Comparison of ENCODE assay signal across 8 cellular contexts in genomic region chr7:73718905-73719805, GRCh38. TPM values are rescaled to one million over a fixed set of nuclear protein-coding genes. Genes with fewer than 3 reads are reported as not detected.
A peak's percentile ranks its signal among the peaks of the same experiment; 100 is the strongest.
DNase-seq lines count a peak whose midpoint lies in the region; ATAC-seq and TF ChIP-seq lines count a peak whose summit lies in the region.

Gene STX1A (minus strand): TSS chr7:73719669. CDS start chr7:73719631, 38 bp downstream.

- peak within 1 kb of the TSS; percentile 68 for H3K4me3 Mint-ChIP-seq in activated CD8-positive, alpha-beta memory T cell treated with anti-CD3 and anti-CD28 coated beads, Interleukin-2, amount 10 ng/mL, durations not matched to agents 7 days and 5 days
- H3K4me3 Mint-ChIP-seq in endodermal cell: peak within 1 kb of the TSS; percentile 60

- CTCF ChIA-PET in activated CD8-positive, alpha-beta memory T cell treated with anti-CD3 and anti-CD28 coated beads, Interleukin-2, amount 10 ng/mL, durations not matched to agents 7 days and 5 days (lab: Charles Lee): interaction anchor here (0.9 to 2.1 kb wide), 6 partner anchors 13 to 112 kb away, joined by 3 to 9 read pairs (median 4); partner anchors contain the start of gene ABHD11

- peaks cover 33% of the 10 kb centered on the region for H3K4me1 Mint-ChIP-seq in activated CD8-positive, alpha-beta memory T cell treated with anti-CD3 and anti-CD28 coated beads, Interleukin-2, amount 10 ng/mL, durations not matched to agents 7 days and 5 days
- H3K4me1 Mint-ChIP-seq in endodermal cell: no peaks in the 10 kb centered on the region

- no peak within 1 kb of the TSS for H3K27ac Mint-ChIP-seq in activated CD8-positive, alpha-beta memory T cell treated with anti-CD3 and anti-CD28 coated beads, Interleukin-2, amount 10 ng/mL, durations not matched to agents 7 days and 5 days
- no peak within 1 kb of the TSS for H3K27ac Mint-ChIP-seq in endodermal cell

- no peak within 1 kb of the TSS for H3K27ac ChIP-seq in endodermal cell (ENCODE audit: low read depth, low read length)

- DNase-seq in NCI-H524 (lab: John Stamatoyannopoulos, UW) (peak; percentile 30 to 60), NCI-H524 treated with DMSO at 0.1 percent for 48 hours (lab: John Stamatoyannopoulos, UW) (no peak), NCI-H460 (ENCODE audit: extremely low read depth, low read depth) (peak; percentile 76), endodermal cell (peak; percentile 89)
- DNase-seq in activated CD8-positive, alpha-beta memory T cell treated with anti-CD3 and anti-CD28 coated beads, Interleukin-2, amount 10 ng/mL, durations not matched to agents 7 days and 5 days: peak; percentile 81
- peak; percentile 30 to 50 for DNase-seq in stimulated activated CD8-positive, alpha-beta memory T cell treated with anti-CD3 and anti-CD28 coated beads, Interleukin-7, amount 100 ng/mL, for 1 hour (ENCODE audit: low read depth in 2 of 2)

- peak within 1 kb of the TSS; percentile 85 for H3K4me3 ChIP-seq in endodermal cell (ENCODE audit: low read length)
- H3K4me3 ChIP-seq in mononuclear cell (ENCODE audit: low read length): peak within 1 kb of the TSS; percentile 54

- H3K9ac ChIP-seq in endodermal cell (ENCODE audit: extremely low read depth, low read length, poor library complexity, severe bottlenecking): peak within 1 kb of the TSS; percentile 15

- H3K9me3 Mint-ChIP-seq in activated CD8-positive, alpha-beta memory T cell treated with anti-CD3 and anti-CD28 coated beads, Interleukin-2, amount 10 ng/mL, durations not matched to agents 7 days and 5 days (ENCODE audit: low read depth): no peaks in the 10 kb centered on the region
- H3K9me3 Mint-ChIP-seq in endodermal cell: no peaks in the 10 kb centered on the region

- TF ChIP-seq CTCF in endodermal cell (conservative IDR thresholded peaks at IDR 0.05): no peak

- no peaks in the 10 kb centered on the region for H3K36me3 ChIP-seq in endodermal cell (ENCODE audit: control insufficient read depth, insufficient read depth, low read length)

- H3K27me3 ChIP-seq in endodermal cell (ENCODE audit: control insufficient read depth, insufficient read depth, low read length, poor library complexity, severe bottlenecking): peaks cover 19% of the 10 kb centered on the region
- peaks cover 36% of the 10 kb centered on the region for H3K27me3 ChIP-seq in mononuclear cell (ENCODE audit: insufficient read depth, low read length)

- H3K27me3 Mint-ChIP-seq in activated CD8-positive, alpha-beta memory T cell treated with anti-CD3 and anti-CD28 coated beads, Interleukin-2, amount 10 ng/mL, durations not matched to agents 7 days and 5 days: peaks cover 24% of the 10 kb centered on the region
- H3K27me3 Mint-ChIP-seq in endodermal cell (ENCODE audit: insufficient read depth): peaks cover 36% of the 10 kb centered on the region

- H3K4me1 ChIP-seq in endodermal cell (ENCODE audit: control insufficient read depth, insufficient read depth, low read length) (peaks cover 4% of the 10 kb centered on the region), mononuclear cell (ENCODE audit: insufficient read depth, low read length) (peaks cover 35% of the 10 kb centered on the region)

- H3K36me3 Mint-ChIP-seq in activated CD8-positive, alpha-beta memory T cell treated with anti-CD3 and anti-CD28 coated beads, Interleukin-2, amount 10 ng/mL, durations not matched to agents 7 days and 5 days: no peaks in the 10 kb centered on the region
- H3K36me3 Mint-ChIP-seq in endodermal cell (ENCODE audit: low read depth): peaks cover 4% of the 10 kb centered on the region

- ATAC-seq in HG02970 (IDR thresholded peaks at IDR 0.05; ENCODE audit: low FRiP score, unreplicated experiment): peak; percentile 65
- peak; percentile 86 for ATAC-seq in activated CD8-positive, alpha-beta memory T cell treated with anti-CD3 and anti-CD28 coated beads, Interleukin-2, amount 10 ng/mL, durations not matched to agents 7 days and 5 days

- WGBS in endodermal cell (ENCODE audit: insufficient coverage in 1 of 2, insufficient read length in 1 of 2), 2 experiments: 0 to 2% methylated on average over 14 to 94 of the region's 96 CpGs

- H3K9me3 ChIP-seq in endodermal cell (ENCODE audit: control insufficient read depth, low read length) (no peaks in the 10 kb centered on the region), mononuclear cell (ENCODE audit: low read depth, low read length) (no peaks in the 10 kb centered on the region)

RNA-seq across cellular contexts. Expression of gene STX1A, which starts in this region (rescaled TPM):
- 63.4 and 66.3 TPM in 2 replicates for total RNA-seq in NCI-H460 (2014; rRNA removed; shearing (Covaris generic))
- 179 and 191 TPM in 2 replicates for polyA plus RNA-seq in NCI-H460 (2014; cell fraction: nucleus; rRNA removed)
- total RNA-seq in activated CD8-positive, alpha-beta memory T cell treated with anti-CD3 and anti-CD28 coated beads, Interleukin-2, amount 10 ng/mL, durations not matched to agents 7 days and 5 days: 10 to 100 TPM; 13.8 to 15.8 TPM
- 10 to 100 TPM; 23.0 to 34.4 TPM for total RNA-seq in endodermal cell
- polyA plus RNA-seq in endodermal cell (2013, experiment 1 of 2): 25.5 TPM
- polyA plus RNA-seq in endodermal cell (2013, experiment 2 of 2): 16.4 TPM
- total RNA-seq in mononuclear cell: 18.6 TPM
